In genomic region chr1:20814472-20814871, GRCh38 we compare ENCODE assay signal across 6 cellular contexts.
"Had no signal": no experiment of that assay in that cellular context is flagged by ENCODE, and none has a peak within 500 bp of the region (broad histone marks: within the 10 kb centered on the region; RNA-seq: fewer than 3 reads in every experiment).

No MANE protein-coding gene starts in this region.

- H3K4me2 ChIP-seq: GM23338 had no signal

- H2AFZ ChIP-seq: GM23338 had no signal

- H3K4me3 ChIP-seq: GM23338 had no signal

- FAIRE-seq: H1, H54, HTR-8/SVneo had no signal

- DNase-seq: H9, KG1 had no signal

- ATAC-seq: GM23338 had no signal
